ENCODE assay signal across 1 cellular context in genomic region chr1:3290915-3291314, GRCh38.
TF ChIP-seq lines count a peak whose summit lies in the region.

No MANE protein-coding gene starts in this region.

TF ChIP-seq in H1, 55 proteins besides CTCF, POLR2A, EP300 and RAD21:
- TF ChIP-seq TCF12 (IDR thresholded peaks at IDR 0.05; ENCODE audit: low read depth, low read length): no peak
